17 cellular contexts compared by ENCODE assay signal in genomic region chr13:44908712-44909111, GRCh38.
DNase-seq lines count a peak whose midpoint lies in the region; ATAC-seq, FAIRE-seq and TF ChIP-seq lines count a peak whose summit lies in the region.
"Had no signal": no experiment of that assay in that cellular context is flagged by ENCODE, and none has a peak within 500 bp of the region (broad histone marks: within the 10 kb centered on the region; RNA-seq: fewer than 3 reads in every experiment).

No MANE protein-coding gene starts in this region.

- no peak for TF ChIP-seq RAD21 in H1 (IDR thresholded peaks at IDR 0.05 in 1 of 2, conservative IDR thresholded peaks at IDR 0.05 in 1 of 2; ENCODE audit: low read depth in 2 of 2, low read length in 2 of 2)

- H3K4ac ChIP-seq in H1 (replicated peaks; ENCODE audit: insufficient read length, low read depth, low read length): no peak overlapping the region

- TF ChIP-seq POLR2A in GM12892 (IDR thresholded peaks at IDR 0.05; ENCODE audit: low read depth, low read length): no peak
- no peak for TF ChIP-seq POLR2A in H1 (IDR thresholded peaks at IDR 0.05; ENCODE audit: control extremely low read depth in 1 of 2, low read depth in 2 of 2, low read length in 2 of 2)

- 76% methylated on average over 5 of the region's 5 CpGs; no CpG with 5 or more reads in 1 of the 2 experiments for WGBS in H1 (ENCODE audit: extremely low coverage in 1 of 2, insufficient coverage in 1 of 2, insufficient read length in 1 of 2, insufficient replicate concordance in 2 of 2, low coverage in 1 of 2, low lambda C conversion rate in 2 of 2, missing lambda C conversion rate in 1 of 2), 2 experiments

- no peak overlapping the region for H3K14ac ChIP-seq in H1 (ENCODE audit: insufficient read length)

- peaks cover 7% of the 10 kb centered on the region for H3K27me3 Mint-ChIP-seq in activated T-helper 17 cell treated with anti-CD3 and anti-CD28 coated beads, Interleukin-2, amount 50 U/mL, for 72 hours

- H2BK12ac ChIP-seq in H1 (ENCODE audit: low read depth, low read length): no peak overlapping the region

- H3K27me3 ChIP-seq in DND-41 (ENCODE audit: insufficient read depth, low read length, poor library complexity) (no peaks in the 10 kb centered on the region), H1 (replicated peaks in 1 of 4; ENCODE audit: control insufficient read depth in 3 of 4, extremely low read depth in 1 of 4, insufficient read depth in 3 of 4, low read length in 3 of 4) (no peaks in the 10 kb centered on the region)
- H3K27me3 ChIP-seq: BLaER1 treated with 17β-estradiol and CSF1 and Interleukin-3, amounts not matched to agents 10 nM and 100 nM had no signal

- no peak overlapping the region for H2AFZ ChIP-seq in DND-41 (ENCODE audit: low read depth, low read length)
- H2AFZ ChIP-seq in H1 (ENCODE audit: low read length): 0 out of 2 replicates have a peak overlapping the region, but pooled peaks have one; percentile 78

- no peak for TF ChIP-seq CTCF in DND-41 (IDR thresholded peaks at IDR 0.05; ENCODE audit: borderline replicate concordance, extremely low read depth, low read length, poor library complexity, severe bottlenecking)
- no peak for TF ChIP-seq CTCF in VCaP (conservative IDR thresholded peaks at IDR 0.05)
- TF ChIP-seq CTCF in H1 (IDR thresholded peaks at IDR 0.05; ENCODE audit: control extremely low read depth in 1 of 3, insufficient read depth in 1 of 3, low read depth in 1 of 3, low read length in 3 of 3): no peak

- H3K9ac ChIP-seq in DND-41 (ENCODE audit: low read depth, low read length) (no peak overlapping the region), H1 (replicated peaks in 1 of 4; ENCODE audit: extremely low read depth in 1 of 4, low read depth in 3 of 4, low read length in 3 of 4) (no peak overlapping the region)
- H3K9ac ChIP-seq: BLaER1 treated with 17β-estradiol and CSF1 and Interleukin-3, amounts not matched to agents 10 nM and 100 nM had no signal

- H3K9me3 Mint-ChIP-seq in activated T-helper 17 cell treated with anti-CD3 and anti-CD28 coated beads, Interleukin-2, amount 50 U/mL, for 72 hours: peaks cover 8% of the 10 kb centered on the region

- CTCF ChIA-PET in H1 (lab: Charles Lee; ENCODE audit: partially characterized antibody): interaction anchor here (1.2 kb wide), 1 partner anchor 373 kb away, joined by 3 read pairs; no protein-coding TSS in a partner anchor

- H3K23me2 ChIP-seq in H1 (ENCODE audit: low read depth, low read length): no peaks in the 10 kb centered on the region

- TF ChIP-seq EP300 in H1 (IDR thresholded peaks at IDR 0.05; ENCODE audit: borderline replicate concordance in 1 of 2, low read depth in 2 of 2, low read length in 2 of 2): no peak

- H3K79me1 ChIP-seq in H1 (ENCODE audit: low read depth, low read length): no peaks in the 10 kb centered on the region

- H3K56ac ChIP-seq in H1 (replicated peaks; ENCODE audit: insufficient read length, low read depth, low read length): no peak overlapping the region

- H2BK5ac ChIP-seq in H1 (ENCODE audit: low read depth, low read length): no peak overlapping the region

- H3K4me1 ChIP-seq in DND-41 (ENCODE audit: insufficient read depth, low read length) (no peaks in the 10 kb centered on the region), H1 (replicated peaks in 1 of 4; ENCODE audit: control insufficient read depth in 3 of 4, insufficient read depth in 4 of 4, low read length in 3 of 4) (peaks cover 0 to 6% (median 0%) of the 10 kb centered on the region in 4 experiments; a peak in 3 of 7 replicates)

- H4K91ac ChIP-seq in H1 (replicated peaks; ENCODE audit: insufficient read length, low read length): no peak overlapping the region

- FAIRE-seq in GM12892 (lab: Jason Lieb, UNC) (peak; percentile 46), H1 (lab: Jason Lieb, UNC) (no peak)
- FAIRE-seq: G401.6 had no signal

- H3K4me2 ChIP-seq in DND-41 (ENCODE audit: insufficient read depth, low read length) (no peak overlapping the region), H1 (ENCODE audit: insufficient read depth in 1 of 2, low read depth in 2 of 2, low read length in 2 of 2) (no peak overlapping the region)

- no peak overlapping the region for H4K5ac ChIP-seq in H1 (ENCODE audit: insufficient read length, low read depth, low read length)

- H3K4me3 ChIP-seq in DND-41 (ENCODE audit: low read depth in 1 of 2, low read length in 2 of 2): no peak overlapping the region
- H3K4me3 ChIP-seq in H1 (ENCODE audit: extremely low read depth in 1 of 4, insufficient read depth in 2 of 4, low read depth in 3 of 4, low read length in 4 of 4): no peak overlapping the region
- H3K4me3 ChIP-seq: BLaER1 treated with 17β-estradiol and CSF1 and Interleukin-3, amounts not matched to agents 10 nM and 100 nM; HAP-1 had no signal

- no peaks in the 10 kb centered on the region for H3K36me3 ChIP-seq in DND-41 (ENCODE audit: insufficient read depth, low read length)
- H3K36me3 ChIP-seq in H1 (ENCODE audit: control insufficient read depth in 2 of 4, insufficient read depth in 4 of 4, low read length in 3 of 4): no peaks in the 10 kb centered on the region
- H3K36me3 ChIP-seq: BLaER1 treated with 17β-estradiol and CSF1 and Interleukin-3, amounts not matched to agents 10 nM and 100 nM; HAP-1 had no signal

- H2BK15ac ChIP-seq in H1 (ENCODE audit: low read length): no peak overlapping the region

- H3K9me3 ChIP-seq in DND-41 (ENCODE audit: insufficient read depth, low read length, severe bottlenecking) (peaks cover 13% of the 10 kb centered on the region), H1 (ENCODE audit: insufficient read depth in 2 of 2, low read depth in 1 of 2, low read length in 1 of 2) (peaks cover 9 to 16% of the 10 kb centered on the region in 2 experiments)

- H2AK5ac ChIP-seq in H1 (ENCODE audit: low read depth, low read length): no peak overlapping the region

- no peaks in the 10 kb centered on the region for H3K4me1 Mint-ChIP-seq in activated T-helper 17 cell treated with anti-CD3 and anti-CD28 coated beads, Interleukin-2, amount 50 U/mL, for 72 hours
- H3K4me1 Mint-ChIP-seq: B cell had no signal

- POLR2A ChIA-PET in H1 (lab: Charles Lee; ENCODE audit: partially characterized antibody): interaction anchor here (1.1 to 2.3 kb wide), 2 partner anchors 10 to 11 kb away, joined by 3 to 5 read pairs; no protein-coding TSS in a partner anchor

- no peak overlapping the region for H4K8ac ChIP-seq in H1 (ENCODE audit: extremely low read depth, insufficient read depth, low read length)

- H3K79me2 ChIP-seq in DND-41 (ENCODE audit: insufficient read depth, low read length): no peaks in the 10 kb centered on the region
- no peaks in the 10 kb centered on the region for H3K79me2 ChIP-seq in H1 (ENCODE audit: control insufficient read depth in 1 of 2, insufficient read depth in 2 of 2, low read length in 2 of 2)

- no peak overlapping the region for H3K18ac ChIP-seq in H1 (ENCODE audit: extremely low read depth, low read length)

- DNase-seq in DND-41: peak; percentile 31
- no peak for DNase-seq in GM12892 (ENCODE audit: insufficient read length)
- DNase-seq in H1 (ENCODE audit: low read depth in 1 of 2, low spot score in 2 of 2): no peak
- no peak for DNase-seq in dedifferentiated amniotic fluid mesenchymal stem cell (ENCODE audit: extremely low spot score)
- DNase-seq in HK-2 (ENCODE audit: unreplicated experiment): no peak
- DNase-seq: COR-L47, DMS 273 treated with DMSO at 0.1 percent for 48 hours, DMS53, GOT3 had no signal

- 0 out of 3 replicates have a peak, but pooled peaks have one; percentile 48 for ATAC-seq in DND-41 (ENCODE audit: insufficient read depth, low read depth)
- ATAC-seq in activated T-helper 17 cell treated with anti-CD3 and anti-CD28 coated beads, Interleukin-2, amount 50 U/mL, for 72 hours (replicated peaks): no peak

- H2BK120ac ChIP-seq in H1 (replicated peaks; ENCODE audit: low read depth, low read length): no peak overlapping the region

- no peak overlapping the region for H3K27ac Mint-ChIP-seq in activated T-helper 17 cell treated with anti-CD3 and anti-CD28 coated beads, Interleukin-2, amount 50 U/mL, for 72 hours
- H3K27ac Mint-ChIP-seq: B cell had no signal

- no peaks in the 10 kb centered on the region for H3K36me3 Mint-ChIP-seq in activated T-helper 17 cell treated with anti-CD3 and anti-CD28 coated beads, Interleukin-2, amount 50 U/mL, for 72 hours (ENCODE audit: low read depth)

- no peak overlapping the region for H3K4me3 Mint-ChIP-seq in activated T-helper 17 cell treated with anti-CD3 and anti-CD28 coated beads, Interleukin-2, amount 50 U/mL, for 72 hours
- H3K4me3 Mint-ChIP-seq: B cell; CD8-positive, alpha-beta memory T cell had no signal

- H4K20me1 ChIP-seq in DND-41 (ENCODE audit: insufficient read depth, low read length): no peaks in the 10 kb centered on the region
- no peaks in the 10 kb centered on the region for H4K20me1 ChIP-seq in H1 (replicated peaks in 1 of 2; ENCODE audit: control insufficient read depth in 1 of 2, insufficient read depth in 2 of 2, low read length in 2 of 2)
- H4K20me1 ChIP-seq: BLaER1 treated with 17β-estradiol and CSF1 and Interleukin-3, amounts not matched to agents 10 nM and 100 nM had no signal

- H3K23ac ChIP-seq in H1 (ENCODE audit: insufficient read length): no peak overlapping the region

- H2BK20ac ChIP-seq in H1 (ENCODE audit: low read length): no peak overlapping the region

- H3K27ac ChIP-seq in DND-41 (ENCODE audit: low read length): no peak overlapping the region
- H3K27ac ChIP-seq in VCaP: peak overlapping the region; percentile 73
- H3K27ac ChIP-seq in H1 (ENCODE audit: low read depth, low read length): no peak overlapping the region
- H3K27ac ChIP-seq: BLaER1 treated with 17β-estradiol and CSF1 and Interleukin-3, amounts not matched to agents 10 nM and 100 nM; HL-60 had no signal

TF ChIP-seq in H1, 55 proteins besides CTCF, POLR2A, EP300 and RAD21:
- TF ChIP-seq JUN (IDR thresholded peaks at IDR 0.05; ENCODE audit: low read depth, low read length) (no peak), EZH2 (IDR thresholded peaks at IDR 0.05; ENCODE audit: low read depth, low read length, severe bottlenecking) (no peak), KDM1A (IDR thresholded peaks at IDR 0.05; ENCODE audit: borderline replicate concordance, low read length) (no peak), RFX5 (IDR thresholded peaks at IDR 0.05; ENCODE audit: borderline replicate concordance, low read depth, low read length) (no peak)
